In genomic region chr12:92503029-92503931, GRCh38 we compare ENCODE assay signal across 1 cellular context.
TF ChIP-seq lines count a peak whose summit lies in the region.

No MANE protein-coding gene starts in this region.

TF ChIP-seq in HepG2, 621 proteins besides CTCF, POLR2A, EP300 and RAD21 (continued from another document and continues in another):
- TF ChIP-seq RERE (CRISPR knock-in tag; IDR thresholded peaks at IDR 0.05; ENCODE audit: low read depth): peak; percentile 55
- TF ChIP-seq, protein P1, sequence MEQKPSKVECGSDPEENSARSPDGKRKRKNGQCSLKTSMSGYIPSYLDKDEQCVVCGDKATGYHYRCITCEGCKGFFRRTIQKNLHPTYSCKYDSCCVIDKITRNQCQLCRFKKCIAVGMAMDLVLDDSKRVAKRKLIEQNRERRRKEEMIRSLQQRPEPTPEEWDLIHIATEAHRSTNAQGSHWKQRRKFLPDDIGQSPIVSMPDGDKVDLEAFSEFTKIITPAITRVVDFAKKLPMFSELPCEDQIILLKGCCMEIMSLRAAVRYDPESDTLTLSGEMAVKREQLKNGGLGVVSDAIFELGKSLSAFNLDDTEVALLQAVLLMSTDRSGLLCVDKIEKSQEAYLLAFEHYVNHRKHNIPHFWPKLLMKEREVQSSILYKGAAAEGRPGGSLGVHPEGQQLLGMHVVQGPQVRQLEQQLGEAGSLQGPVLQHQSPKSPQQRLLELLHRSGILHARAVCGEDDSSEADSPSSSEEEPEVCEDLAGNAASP (CRISPR knock-in tag; IDR thresholded peaks at IDR 0.05; ENCODE audit: borderline replicate concordance): peak; percentile 18; the same call in 1 of the 2 replicates
- TF ChIP-seq ZNF501 (CRISPR knock-in tag; IDR thresholded peaks at IDR 0.05): 0 out of 2 replicates have a peak, but pooled peaks have one; percentile 2
- TF ChIP-seq, protein P2, sequence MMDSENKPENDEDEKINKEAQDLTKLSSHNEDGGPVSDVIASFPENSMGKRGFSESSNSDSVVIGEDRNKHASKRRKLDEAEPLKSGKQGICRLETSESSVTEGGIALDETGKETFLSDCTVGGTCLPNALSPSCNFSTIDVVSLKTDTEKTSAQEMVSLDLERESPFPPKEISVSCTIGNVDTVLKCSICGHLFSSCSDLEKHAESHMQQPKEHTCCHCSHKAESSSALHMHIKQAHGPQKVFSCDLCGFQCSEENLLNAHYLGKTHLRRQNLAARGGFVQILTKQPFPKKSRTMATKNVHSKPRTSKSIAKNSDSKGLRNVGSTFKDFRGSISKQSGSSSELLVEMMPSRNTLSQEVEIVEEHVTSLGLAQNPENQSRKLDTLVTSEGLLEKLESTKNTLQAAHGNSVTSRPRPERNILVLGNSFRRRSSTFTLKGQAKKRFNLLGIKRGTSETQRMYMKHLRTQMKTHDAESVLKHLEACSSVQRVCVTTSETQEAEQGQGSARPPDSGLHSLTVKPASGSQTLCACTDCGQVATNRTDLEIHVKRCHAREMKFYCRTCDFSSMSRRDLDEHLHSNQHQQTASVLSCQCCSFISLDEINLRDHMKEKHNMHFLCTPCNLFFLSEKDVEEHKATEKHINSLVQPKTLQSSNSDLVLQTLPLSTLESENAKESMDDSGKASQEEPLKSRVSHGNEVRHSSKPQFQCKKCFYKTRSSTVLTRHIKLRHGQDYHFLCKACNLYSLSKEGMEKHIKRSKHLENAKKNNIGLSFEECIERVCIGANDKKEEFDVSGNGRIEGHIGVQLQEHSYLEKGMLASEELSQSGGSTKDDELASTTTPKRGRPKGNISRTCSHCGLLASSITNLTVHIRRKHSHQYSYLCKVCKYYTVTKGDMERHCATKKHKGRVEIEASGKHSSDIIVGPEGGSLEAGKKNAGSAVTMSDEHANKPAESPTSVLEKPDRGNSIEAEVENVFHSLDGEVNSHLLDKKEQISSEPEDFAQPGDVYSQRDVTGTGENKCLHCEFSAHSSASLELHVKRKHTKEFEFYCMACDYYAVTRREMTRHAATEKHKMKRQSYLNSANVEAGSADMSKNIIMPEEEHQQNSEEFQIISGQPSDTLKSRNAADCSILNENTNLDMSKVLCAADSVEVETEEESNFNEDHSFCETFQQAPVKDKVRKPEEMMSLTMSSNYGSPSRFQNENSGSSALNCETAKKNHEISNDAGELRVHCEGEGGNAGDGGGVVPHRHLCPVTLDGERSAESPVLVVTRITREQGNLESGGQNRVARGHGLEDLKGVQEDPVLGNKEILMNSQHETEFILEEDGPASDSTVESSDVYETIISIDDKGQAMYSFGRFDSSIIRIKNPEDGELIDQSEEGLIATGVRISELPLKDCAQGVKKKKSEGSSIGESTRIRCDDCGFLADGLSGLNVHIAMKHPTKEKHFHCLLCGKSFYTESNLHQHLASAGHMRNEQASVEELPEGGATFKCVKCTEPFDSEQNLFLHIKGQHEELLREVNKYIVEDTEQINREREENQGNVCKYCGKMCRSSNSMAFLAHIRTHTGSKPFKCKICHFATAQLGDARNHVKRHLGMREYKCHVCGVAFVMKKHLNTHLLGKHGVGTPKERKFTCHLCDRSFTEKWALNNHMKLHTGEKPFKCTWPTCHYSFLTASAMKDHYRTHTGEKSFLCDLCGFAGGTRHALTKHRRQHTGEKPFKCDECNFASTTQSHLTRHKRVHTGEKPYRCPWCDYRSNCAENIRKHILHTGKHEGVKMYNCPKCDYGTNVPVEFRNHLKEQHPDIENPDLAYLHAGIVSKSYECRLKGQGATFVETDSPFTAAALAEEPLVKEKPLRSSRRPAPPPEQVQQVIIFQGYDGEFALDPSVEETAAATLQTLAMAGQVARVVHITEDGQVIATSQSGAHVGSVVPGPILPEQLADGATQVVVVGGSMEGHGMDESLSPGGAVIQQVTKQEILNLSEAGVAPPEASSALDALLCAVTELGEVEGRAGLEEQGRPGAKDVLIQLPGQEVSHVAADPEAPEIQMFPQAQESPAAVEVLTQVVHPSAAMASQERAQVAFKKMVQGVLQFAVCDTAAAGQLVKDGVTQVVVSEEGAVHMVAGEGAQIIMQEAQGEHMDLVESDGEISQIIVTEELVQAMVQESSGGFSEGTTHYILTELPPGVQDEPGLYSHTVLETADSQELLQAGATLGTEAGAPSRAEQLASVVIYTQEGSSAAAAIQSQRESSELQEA (CRISPR knock-in tag; IDR thresholded peaks at IDR 0.05; ENCODE audit: not compliant biosample characterization): no peak
- TF ChIP-seq, protein P3, sequence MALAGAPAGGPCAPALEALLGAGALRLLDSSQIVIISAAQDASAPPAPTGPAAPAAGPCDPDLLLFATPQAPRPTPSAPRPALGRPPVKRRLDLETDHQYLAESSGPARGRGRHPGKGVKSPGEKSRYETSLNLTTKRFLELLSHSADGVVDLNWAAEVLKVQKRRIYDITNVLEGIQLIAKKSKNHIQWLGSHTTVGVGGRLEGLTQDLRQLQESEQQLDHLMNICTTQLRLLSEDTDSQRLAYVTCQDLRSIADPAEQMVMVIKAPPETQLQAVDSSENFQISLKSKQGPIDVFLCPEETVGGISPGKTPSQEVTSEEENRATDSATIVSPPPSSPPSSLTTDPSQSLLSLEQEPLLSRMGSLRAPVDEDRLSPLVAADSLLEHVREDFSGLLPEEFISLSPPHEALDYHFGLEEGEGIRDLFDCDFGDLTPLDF (CRISPR knock-in tag; IDR thresholded peaks at IDR 0.05): no peak
- no peak for TF ChIP-seq ATAD3A (CRISPR knock-in tag; IDR thresholded peaks at IDR 0.05)
- no peak for TF ChIP-seq ZNF773 (CRISPR knock-in tag; IDR thresholded peaks at IDR 0.05; ENCODE audit: borderline replicate concordance)
- TF ChIP-seq KLF16 (CRISPR knock-in tag; IDR thresholded peaks at IDR 0.05): peak in 1 of 2 experiments; percentile 40; a peak in 1 of 4 replicates
- no peak for TF ChIP-seq ZNF251 (CRISPR knock-in tag; IDR thresholded peaks at IDR 0.05)
- no peak for TF ChIP-seq ZNF83 (CRISPR knock-in tag; IDR thresholded peaks at IDR 0.05; ENCODE audit: borderline replicate concordance)
- TF ChIP-seq HCFC1 (IDR thresholded peaks at IDR 0.05; ENCODE audit: low read depth, low read length): no peak
- peak; percentile 83; the same call in 1 of the 2 replicates for TF ChIP-seq CEBPB (IDR thresholded peaks at IDR 0.05; ENCODE audit: borderline replicate concordance, low read depth, low read length)
- TF ChIP-seq GATAD1 (CRISPR knock-in tag; IDR thresholded peaks at IDR 0.05): peak; percentile 22; the same call in 1 of the 2 replicates
- TF ChIP-seq CBFB (CRISPR knock-in tag; IDR thresholded peaks at IDR 0.05): no peak
- TF ChIP-seq, protein P4, sequence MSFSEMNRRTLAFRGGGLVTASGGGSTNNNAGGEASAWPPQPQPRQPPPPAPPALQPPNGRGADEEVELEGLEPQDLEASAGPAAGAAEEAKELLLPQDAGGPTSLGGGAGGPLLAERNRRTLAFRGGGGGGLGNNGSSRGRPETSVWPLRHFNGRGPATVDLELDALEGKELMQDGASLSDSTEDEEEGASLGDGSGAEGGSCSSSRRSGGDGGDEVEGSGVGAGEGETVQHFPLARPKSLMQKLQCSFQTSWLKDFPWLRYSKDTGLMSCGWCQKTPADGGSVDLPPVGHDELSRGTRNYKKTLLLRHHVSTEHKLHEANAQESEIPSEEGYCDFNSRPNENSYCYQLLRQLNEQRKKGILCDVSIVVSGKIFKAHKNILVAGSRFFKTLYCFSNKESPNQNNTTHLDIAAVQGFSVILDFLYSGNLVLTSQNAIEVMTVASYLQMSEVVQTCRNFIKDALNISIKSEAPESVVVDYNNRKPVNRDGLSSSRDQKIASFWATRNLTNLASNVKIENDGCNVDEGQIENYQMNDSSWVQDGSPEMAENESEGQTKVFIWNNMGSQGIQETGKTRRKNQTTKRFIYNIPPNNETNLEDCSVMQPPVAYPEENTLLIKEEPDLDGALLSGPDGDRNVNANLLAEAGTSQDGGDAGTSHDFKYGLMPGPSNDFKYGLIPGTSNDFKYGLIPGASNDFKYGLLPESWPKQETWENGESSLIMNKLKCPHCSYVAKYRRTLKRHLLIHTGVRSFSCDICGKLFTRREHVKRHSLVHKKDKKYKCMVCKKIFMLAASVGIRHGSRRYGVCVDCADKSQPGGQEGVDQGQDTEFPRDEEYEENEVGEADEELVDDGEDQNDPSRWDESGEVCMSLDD (CRISPR knock-in tag; IDR thresholded peaks at IDR 0.05; ENCODE audit: borderline replicate concordance): no peak
- peak; percentile 67; the same call in 1 of the 2 replicates for TF ChIP-seq BCL6 (CRISPR knock-in tag; IDR thresholded peaks at IDR 0.05)
- TF ChIP-seq ZNF20 (CRISPR knock-in tag; IDR thresholded peaks at IDR 0.05): no peak
- TF ChIP-seq ZNF335 (CRISPR knock-in tag; IDR thresholded peaks at IDR 0.05): no peak
- TF ChIP-seq MIER3 (CRISPR knock-in tag; IDR thresholded peaks at IDR 0.05; ENCODE audit: borderline replicate concordance): no peak; the same call in 1 of the 2 replicates
- TF ChIP-seq ATF7-NPFF (CRISPR knock-in tag; IDR thresholded peaks at IDR 0.05; ENCODE audit: low read depth): no peak
- TF ChIP-seq RFX1 (IDR thresholded peaks at IDR 0.05): no peak
- TF ChIP-seq, protein P5, sequence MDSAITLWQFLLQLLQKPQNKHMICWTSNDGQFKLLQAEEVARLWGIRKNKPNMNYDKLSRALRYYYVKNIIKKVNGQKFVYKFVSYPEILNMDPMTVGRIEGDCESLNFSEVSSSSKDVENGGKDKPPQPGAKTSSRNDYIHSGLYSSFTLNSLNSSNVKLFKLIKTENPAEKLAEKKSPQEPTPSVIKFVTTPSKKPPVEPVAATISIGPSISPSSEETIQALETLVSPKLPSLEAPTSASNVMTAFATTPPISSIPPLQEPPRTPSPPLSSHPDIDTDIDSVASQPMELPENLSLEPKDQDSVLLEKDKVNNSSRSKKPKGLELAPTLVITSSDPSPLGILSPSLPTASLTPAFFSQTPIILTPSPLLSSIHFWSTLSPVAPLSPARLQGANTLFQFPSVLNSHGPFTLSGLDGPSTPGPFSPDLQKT (CRISPR knock-in tag; IDR thresholded peaks at IDR 0.05; ENCODE audit: borderline replicate concordance): no peak
- TF ChIP-seq ARID5B (CRISPR knock-in tag; IDR thresholded peaks at IDR 0.05): peak; percentile 94
- TF ChIP-seq ATF1 (CRISPR knock-in tag; IDR thresholded peaks at IDR 0.05): no peak
- no peak for TF ChIP-seq SMAD1 (CRISPR knock-in tag; IDR thresholded peaks at IDR 0.05; ENCODE audit: borderline replicate concordance, low read depth)
- no peak for TF ChIP-seq CREB1 (IDR thresholded peaks at IDR 0.05)
- TF ChIP-seq CREB1 (CRISPR knock-in tag; IDR thresholded peaks at IDR 0.05): peak; percentile 48; the same call in 1 of the 2 replicates
- TF ChIP-seq U2AF1 (optimal IDR thresholded peaks at IDR 0.05; ENCODE audit: low read depth, low read length): no peak
- no peak for TF ChIP-seq JUN (CRISPR knock-in tag; IDR thresholded peaks at IDR 0.05)
- 0 out of 2 replicates have a peak, but pooled peaks have one; percentile 37 for TF ChIP-seq NKX3-1 (CRISPR knock-in tag; IDR thresholded peaks at IDR 0.05)
- TF ChIP-seq CEBPG (CRISPR knock-in tag; IDR thresholded peaks at IDR 0.05): peak; percentile 84
